ENCODE assay signal across 7 cellular contexts in the genomic region with DNA sequence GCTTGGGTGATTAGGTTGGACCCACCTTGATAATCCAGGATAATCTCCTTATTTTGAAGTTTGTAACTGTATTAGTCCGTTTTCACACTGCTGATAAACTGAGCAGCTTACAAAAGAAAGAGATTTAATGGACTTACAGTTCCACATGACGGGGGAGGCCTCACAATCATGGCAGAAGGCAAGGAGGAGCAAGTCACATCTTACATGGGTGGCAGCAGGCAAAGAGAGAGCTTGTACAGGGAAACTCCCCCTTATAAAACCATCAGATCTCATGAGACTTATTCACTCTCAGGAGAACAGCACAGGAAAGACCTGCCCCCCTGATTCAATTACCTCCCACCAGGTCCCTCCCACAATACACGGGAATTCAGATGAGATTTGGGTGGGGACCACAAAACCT. TPM values are rescaled to one million over a fixed set of nuclear protein-coding genes. Genes with fewer than 3 reads are reported as not detected.
"Had no signal": no experiment of that assay in that cellular context is flagged by ENCODE, and none has a peak within 500 bp of the region (broad histone marks: within the 10 kb centered on the region; RNA-seq: fewer than 3 reads in every experiment).

No MANE protein-coding gene starts in this region.

RNA-seq across cellular contexts. Expression of a gene that starts 5.9 kb away (rescaled TPM):
- total RNA-seq: GM23248, GM23338, H1, H4, H7, H9, HFFc6 had no signal
- polyA plus RNA-seq: GM23248, GM23338, H1 had no signal
